In genomic region chr5:77359231-77359630, GRCh38 we compare ENCODE assay signal across 22 cellular contexts.
"Had no signal": no experiment of that assay in that cellular context is flagged by ENCODE, and none has a peak within 500 bp of the region (broad histone marks: within the 10 kb centered on the region; RNA-seq: fewer than 3 reads in every experiment).

No MANE protein-coding gene starts in this region.

- H3K4me1 Mint-ChIP-seq: memory B cell, neural progenitor cell had no signal

- H3K36me3 Mint-ChIP-seq: memory B cell; natural killer cell treated with Interleukin-12 subunit alpha and Interleukin-12 subunit beta and Interleukin-15 and Interleukin-18, amount 100 ng/mL, for 72 hours; neural progenitor cell; stimulated activated memory B cell treated with anti-CD40 and anti-IgM and Interleukin-4, amounts not matched to agents 10 μg/mL and 1 μg/mL and 100 μg/mL, for 72 hours had no signal

- H3K27ac Mint-ChIP-seq: memory B cell; natural killer cell treated with Interleukin-12 subunit alpha and Interleukin-12 subunit beta and Interleukin-15 and Interleukin-18, amount 100 ng/mL, for 72 hours; neural progenitor cell; progenitor cell of endocrine pancreas; stimulated activated memory B cell treated with anti-CD40 and anti-IgM and Interleukin-4, amounts not matched to agents 10 μg/mL and 1 μg/mL and 100 μg/mL, for 72 hours; stimulated activated naive CD8-positive, alpha-beta T cell treated with anti-CD3 and anti-CD28 coated beads, Interleukin-15, Interleukin-2, amounts not matched to agents 100 ng/mL and 50 ng/mL, for 24 hours had no signal

- H3K9me3 Mint-ChIP-seq: memory B cell; natural killer cell treated with Interleukin-12 subunit alpha and Interleukin-12 subunit beta and Interleukin-15 and Interleukin-18, amount 100 ng/mL, for 72 hours; neural progenitor cell; stimulated activated naive CD8-positive, alpha-beta T cell treated with anti-CD3 and anti-CD28 coated beads, Interleukin-15, Interleukin-2, amounts not matched to agents 100 ng/mL and 50 ng/mL, for 24 hours had no signal

- H3K9me3 ChIP-seq: heart left ventricle, left lung, lower lobe of right lung, pancreas, thoracic aorta, upper lobe of left lung had no signal

- H3K4me2 ChIP-seq: neural progenitor cell had no signal

- H3K4me3 ChIP-seq: heart left ventricle, left lung, lower lobe of right lung, neural progenitor cell, pancreas, thoracic aorta, upper lobe of left lung had no signal

- DNase-seq: central memory CD4-positive, alpha-beta T cell; cortex of kidney; effector memory CD4-positive, alpha-beta T cell; heart left ventricle; hippocampal formation; islet precursor cell; left lung; lower lobe of right lung; midbrain; occipital lobe; pancreas; right cardiac atrium; small intestine; stimulated activated CD4-positive, alpha-beta T cell treated with anti-CD3 and anti-CD28 coated beads, Interleukin-4, amount 100 ng/mL, for 1 hour; upper lobe of left lung had no signal

- H3K4me3 Mint-ChIP-seq: memory B cell; natural killer cell treated with Interleukin-12 subunit alpha and Interleukin-12 subunit beta and Interleukin-15 and Interleukin-18, amount 100 ng/mL, for 72 hours; neural progenitor cell; stimulated activated memory B cell treated with anti-CD40 and anti-IgM and Interleukin-4, amounts not matched to agents 10 μg/mL and 1 μg/mL and 100 μg/mL, for 72 hours; stimulated activated naive CD8-positive, alpha-beta T cell treated with anti-CD3 and anti-CD28 coated beads, Interleukin-15, Interleukin-2, amounts not matched to agents 100 ng/mL and 50 ng/mL, for 24 hours had no signal

- H3K4me1 ChIP-seq: heart left ventricle, lower lobe of right lung, neural progenitor cell, pancreas, upper lobe of left lung had no signal

- H3K36me3 ChIP-seq: heart left ventricle, left lung, lower lobe of right lung, neural progenitor cell, pancreas, thoracic aorta, upper lobe of left lung had no signal

- H2AFZ ChIP-seq: neural progenitor cell had no signal

- H3K27me3 ChIP-seq: heart left ventricle, left lung, neural progenitor cell, pancreas, upper lobe of left lung had no signal

- H3K27ac ChIP-seq: heart left ventricle, left lung, lower lobe of right lung, neural progenitor cell, pancreas, upper lobe of left lung had no signal

- H3K9ac ChIP-seq: neural progenitor cell had no signal
